Comparison of ENCODE assay signal across 8 cellular contexts in the genomic region with DNA sequence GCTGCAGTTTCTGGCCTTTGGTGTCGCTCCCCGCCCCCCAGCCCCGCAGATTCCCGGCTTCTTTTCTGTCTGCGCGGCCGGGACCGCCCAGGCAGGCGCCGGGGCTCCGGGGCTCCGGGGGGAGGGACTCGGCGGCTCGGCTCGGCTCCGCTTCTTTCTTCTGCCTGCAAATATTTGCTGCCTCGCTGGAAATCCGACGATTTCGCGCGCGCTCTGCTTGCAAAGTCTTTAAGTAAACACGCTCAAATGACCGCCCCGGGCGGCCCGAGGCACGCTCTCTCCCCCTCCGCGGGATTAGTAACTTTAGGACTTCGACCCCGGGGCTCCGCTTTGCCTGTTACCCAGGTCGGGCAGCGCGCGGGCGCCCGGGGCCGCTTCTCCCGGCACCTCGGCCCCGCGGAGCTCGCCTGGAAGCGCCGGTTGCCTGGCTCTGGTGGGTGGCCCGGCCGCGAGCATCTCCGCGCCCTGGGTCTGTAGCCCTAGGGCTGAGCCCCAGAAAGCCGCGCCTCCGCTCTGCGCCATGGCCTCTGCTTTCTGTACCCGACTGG. TPM values are rescaled to one million over a fixed set of nuclear protein-coding genes. Genes with fewer than 3 reads are reported as not detected.
DNase-seq lines count a peak whose midpoint lies in the region; ATAC-seq and TF ChIP-seq lines count a peak whose summit lies in the region.

No MANE protein-coding gene starts in this region.

- intact Hi-C loops in testis (cut with DNase I; ENCODE audit: low total_unique reads), result no loop called here

- H3K9me3 ChIP-seq in testis, result no peaks in the 10 kb centered on the region

- H3K36me3 ChIP-seq in kidney epithelial cell (ENCODE audit: control insufficient read depth, insufficient read depth, low read length) (no peaks in the 10 kb centered on the region), testis (ENCODE audit: low read depth, missing control alignments) (no peaks in the 10 kb centered on the region)

- no peak for TF ChIP-seq POLR2A in testis (IDR thresholded peaks at IDR 0.05)

- TF ChIP-seq CTCF in kidney epithelial cell (IDR thresholded peaks at IDR 0.05; ENCODE audit: insufficient read depth, low read length, poor library complexity, severe bottlenecking) (no peak), testis (IDR thresholded peaks at IDR 0.05) (no peak)

- peaks cover 45% of the 10 kb centered on the region for H3K4me1 Mint-ChIP-seq in activated CD8-positive, alpha-beta memory T cell treated with anti-CD3 and anti-CD28 coated beads, Interleukin-2, amount 10 ng/mL, durations not matched to agents 7 days and 5 days
- peaks cover 48% of the 10 kb centered on the region for H3K4me1 Mint-ChIP-seq in activated naive CD8-positive, alpha-beta T cell (ENCODE audit: low read depth)

- WGBS in testis, 2 donors, result 0 to 3% methylated on average over 28 to 55 of the region's 59 CpGs

- peak overlapping the region; percentile 57 for H3K27ac Mint-ChIP-seq in activated CD8-positive, alpha-beta memory T cell treated with anti-CD3 and anti-CD28 coated beads, Interleukin-2, amount 10 ng/mL, durations not matched to agents 7 days and 5 days
- H3K27ac Mint-ChIP-seq in activated naive CD8-positive, alpha-beta T cell, result no peak overlapping the region

- no peak for DNase-seq in activated CD8-positive, alpha-beta memory T cell treated with anti-CD3 and anti-CD28 coated beads, Interleukin-2, amount 10 ng/mL, durations not matched to agents 7 days and 5 days
- DNase-seq in activated CD8-positive, alpha-beta memory T cell treated with anti-CD3 and anti-CD28 coated beads for 24 hours, result no peak
- no peak for DNase-seq in kidney epithelial cell (ENCODE audit: low read depth)
- no peak for DNase-seq in testis
- DNase-seq in effector CD4-positive, alpha-beta T cell, result no peak
- no peak for DNase-seq in NCI-H2029 treated with DMSO at 0.1 percent for 48 hours (lab: John Stamatoyannopoulos, UW)

- H3K4me3 Mint-ChIP-seq in activated CD8-positive, alpha-beta memory T cell treated with anti-CD3 and anti-CD28 coated beads, Interleukin-2, amount 10 ng/mL, durations not matched to agents 7 days and 5 days, result peak overlapping the region; percentile 66
- H3K4me3 Mint-ChIP-seq in activated naive CD8-positive, alpha-beta T cell, result peak overlapping the region; percentile 83

- peaks cover 54% of the 10 kb centered on the region for H3K27me3 Mint-ChIP-seq in activated CD8-positive, alpha-beta memory T cell treated with anti-CD3 and anti-CD28 coated beads, Interleukin-2, amount 10 ng/mL, durations not matched to agents 7 days and 5 days
- peaks cover 32% of the 10 kb centered on the region for H3K27me3 Mint-ChIP-seq in activated naive CD8-positive, alpha-beta T cell

- H3K4me3 ChIP-seq in kidney epithelial cell (ENCODE audit: low read depth, low read length) (peak overlapping the region; percentile 31), testis (peak overlapping the region; percentile 17 to 24)

- peaks cover 27% of the 10 kb centered on the region for H3K4me1 ChIP-seq in testis

- peaks cover 7% of the 10 kb centered on the region for H3K36me3 Mint-ChIP-seq in activated CD8-positive, alpha-beta memory T cell treated with anti-CD3 and anti-CD28 coated beads, Interleukin-2, amount 10 ng/mL, durations not matched to agents 7 days and 5 days
- peaks cover 3% of the 10 kb centered on the region for H3K36me3 Mint-ChIP-seq in activated naive CD8-positive, alpha-beta T cell

- CTCF ChIA-PET in activated CD8-positive, alpha-beta memory T cell treated with anti-CD3 and anti-CD28 coated beads, Interleukin-2, amount 10 ng/mL, durations not matched to agents 7 days and 5 days (lab: Charles Lee), result interaction anchor here (1.4 kb wide), 1 partner anchor 10 kb away, joined by 3 read pairs; no protein-coding TSS in a partner anchor

- ATAC-seq in activated CD8-positive, alpha-beta memory T cell treated with anti-CD3 and anti-CD28 coated beads, Interleukin-2, amount 10 ng/mL, durations not matched to agents 7 days and 5 days, result no peak
- no peak for ATAC-seq in GM18907 (IDR thresholded peaks at IDR 0.05; ENCODE audit: unreplicated experiment)

- H3K27me3 ChIP-seq in kidney epithelial cell (ENCODE audit: control insufficient read depth, insufficient read depth, low read length) (peaks cover 95% of the 10 kb centered on the region), testis (peaks cover 2% of the 10 kb centered on the region)

- no peak overlapping the region for H3K27ac ChIP-seq in testis

- H3K9me3 Mint-ChIP-seq in activated CD8-positive, alpha-beta memory T cell treated with anti-CD3 and anti-CD28 coated beads, Interleukin-2, amount 10 ng/mL, durations not matched to agents 7 days and 5 days (ENCODE audit: low read depth), result no peaks in the 10 kb centered on the region
- no peaks in the 10 kb centered on the region for H3K9me3 Mint-ChIP-seq in activated naive CD8-positive, alpha-beta T cell (ENCODE audit: low read depth)

RNA-seq across cellular contexts. Expression of a gene that starts 3.9 kb away (rescaled TPM):
- total RNA-seq in activated CD8-positive, alpha-beta memory T cell treated with anti-CD3 and anti-CD28 coated beads, Interleukin-2, amount 10 ng/mL, durations not matched to agents 7 days and 5 days, result 10 to 100 TPM; 61.5 to 83.4 TPM
- total RNA-seq in kidney epithelial cell (7.2 and 10.9 TPM in 2 replicates), testis (1 to 10 TPM in 1 of 2 donors, under 1 TPM in 1; 0.31 to 1.9 TPM)
- 0.50 TPM for polyA plus RNA-seq in testis (ENCODE audit: insufficient read depth, low read depth, low replicate concordance)
